ENCODE assay signal across 13 cellular contexts in genomic region chr9:128909859-128910258, GRCh38. TPM values are rescaled to one million over a fixed set of nuclear protein-coding genes. Genes with fewer than 3 reads are reported as not detected.
A peak's percentile ranks its signal among the peaks of the same experiment; 100 is the strongest.
DNase-seq lines count a peak whose midpoint lies in the region; ATAC-seq and TF ChIP-seq lines count a peak whose summit lies in the region.
"Had no signal": no experiment of that assay in that cellular context is flagged by ENCODE, and none has a peak within 500 bp of the region (broad histone marks: within the 10 kb centered on the region; RNA-seq: fewer than 3 reads in every experiment).

No MANE protein-coding gene starts in this region.

- dilution Hi-C loops in mammary epithelial cell (cut with HindIII; ENCODE audit: low sequenced_read_pairs): no loop called here

- H3K4me3 Mint-ChIP-seq in MCF 10A (ENCODE audit: unreplicated experiment): no peak overlapping the region
- peak overlapping the region; percentile 12 for H3K4me3 Mint-ChIP-seq in activated T-helper 17 cell treated with anti-CD3 and anti-CD28 coated beads, Interleukin-2, amount 50 U/mL, for 72 hours

- POLR2A ChIA-PET in MCF 10A (lab: Yijun Ruan, JAX): interaction anchor here (1.5 kb wide), 1 partner anchor 28 kb away, joined by 6 read pairs; the partner anchor contains the start of genes KYAT1 and LRRC8A

- H3K9ac ChIP-seq in mammary epithelial cell (ENCODE audit: insufficient read depth, low read length) (no peak overlapping the region), colonic mucosa (ENCODE audit: low read depth in 2 of 2, low read length in 2 of 2) (no peak overlapping the region)

- no peak overlapping the region for H3K4me2 ChIP-seq in mammary epithelial cell (ENCODE audit: insufficient read depth, low read depth, low read length)

- H3K79me2 ChIP-seq in mammary epithelial cell (ENCODE audit: insufficient read depth, low read length): peaks cover 89% of the 10 kb centered on the region

- H3K9me3 ChIP-seq in mammary epithelial cell (replicated peaks; ENCODE audit: insufficient read depth, low read length): no peaks in the 10 kb centered on the region
- H3K9me3 ChIP-seq in thoracic aorta: no peaks in the 10 kb centered on the region
- H3K9me3 ChIP-seq in colonic mucosa: no peaks in the 10 kb centered on the region

- H3K4me1 ChIP-seq in mammary epithelial cell (ENCODE audit: insufficient read depth, low read length) (peaks cover 48% of the 10 kb centered on the region), thoracic aorta (ENCODE audit: control insufficient read depth in 1 of 2, low read depth in 2 of 2) (peaks cover 54 to 67% of the 10 kb centered on the region in 2 donors), colonic mucosa (no peaks in the 10 kb centered on the region)

- H3K36me3 ChIP-seq in mammary epithelial cell (ENCODE audit: insufficient read depth, low read length): peaks cover 36% of the 10 kb centered on the region
- H3K36me3 ChIP-seq in thoracic aorta: peaks cover 51% of the 10 kb centered on the region
- H3K36me3 ChIP-seq in colonic mucosa: peaks cover 19% of the 10 kb centered on the region

- H3K27me3 ChIP-seq in mammary epithelial cell (ENCODE audit: insufficient read depth, low read length): no peaks in the 10 kb centered on the region
- H3K27me3 ChIP-seq in layer of hippocampus (ENCODE audit: control insufficient read depth, insufficient read depth, low read length): no peaks in the 10 kb centered on the region
- H3K27me3 ChIP-seq in thoracic aorta (replicated peaks; ENCODE audit: insufficient read depth): no peaks in the 10 kb centered on the region
- H3K27me3 ChIP-seq in colonic mucosa: no peaks in the 10 kb centered on the region

- DNase-seq in MCF 10A (ENCODE audit: unreplicated experiment) (no peak), mammary epithelial cell (no peak), thoracic aorta (ENCODE audit: low spot score) (no peak), colonic mucosa (no peak)
- DNase-seq in stimulated activated naive CD4-positive, alpha-beta T cell (lab: John Stamatoyannopoulos, UW): no peak
- DNase-seq: activated naive CD4-positive, alpha-beta T cell treated with Interleukin-2 at 50 U/mL for 16 hours; NCI-H146; NCI-H446; posterior cingulate gyrus; stimulated activated CD4-positive, alpha-beta T cell treated with anti-CD3 and anti-CD28 coated beads, Interleukin-15, amount 100 ng/mL, for 24 hours had no signal

- peaks cover 25% of the 10 kb centered on the region for H3K4me1 Mint-ChIP-seq in MCF 10A (ENCODE audit: insufficient read depth, unreplicated experiment)
- H3K4me1 Mint-ChIP-seq in activated T-helper 17 cell treated with anti-CD3 and anti-CD28 coated beads, Interleukin-2, amount 50 U/mL, for 72 hours: peaks cover 18% of the 10 kb centered on the region

- 75% methylated on average over 2 of the region's 4 CpGs for WGBS in mammary epithelial cell (ENCODE audit: low coverage, missing lambda C conversion rate)

- no peak for TF ChIP-seq CTCF in MCF 10A (IDR thresholded peaks at IDR 0.05; ENCODE audit: unreplicated experiment)
- no peak for TF ChIP-seq CTCF in mammary epithelial cell (conservative IDR thresholded peaks at IDR 0.05 in 1 of 2, IDR thresholded peaks at IDR 0.05 in 1 of 2; ENCODE audit: extremely low read depth in 1 of 2, insufficient read depth in 1 of 2, low read depth in 1 of 2, low read length in 2 of 2)
- no peak for TF ChIP-seq CTCF in thoracic aorta (IDR thresholded peaks at IDR 0.05)
- TF ChIP-seq CTCF in colonic mucosa (IDR thresholded peaks at IDR 0.05): no peak

- H3K27me3 Mint-ChIP-seq in MCF 10A (ENCODE audit: insufficient read depth, unreplicated experiment): no peaks in the 10 kb centered on the region
- H3K27me3 Mint-ChIP-seq in activated T-helper 17 cell treated with anti-CD3 and anti-CD28 coated beads, Interleukin-2, amount 50 U/mL, for 72 hours: no peaks in the 10 kb centered on the region

- peaks cover 37% of the 10 kb centered on the region for H3K36me3 Mint-ChIP-seq in MCF 10A (ENCODE audit: insufficient read depth, unreplicated experiment)
- peaks cover 57% of the 10 kb centered on the region for H3K36me3 Mint-ChIP-seq in activated T-helper 17 cell treated with anti-CD3 and anti-CD28 coated beads, Interleukin-2, amount 50 U/mL, for 72 hours (ENCODE audit: low read depth)

- no peak overlapping the region for H3K4me3 ChIP-seq in mammary epithelial cell (replicated peaks in 1 of 3; ENCODE audit: insufficient read depth in 1 of 3, low read depth in 2 of 3, low read length in 3 of 3)
- H3K4me3 ChIP-seq in thoracic aorta: no peak overlapping the region
- H3K4me3 ChIP-seq in colonic mucosa: no peak overlapping the region

- in situ Hi-C loops in mammary epithelial cell (cut with MboI; ENCODE audit: low sequenced_read_pairs in 2 of 2): no loop called here

- no peak overlapping the region for H3K27ac ChIP-seq in mammary epithelial cell (ENCODE audit: insufficient read depth, low read depth, low read length)
- H3K27ac ChIP-seq in layer of hippocampus (ENCODE audit: low read depth, low read length): peak overlapping the region; percentile 42
- peak overlapping the region; percentile 96 for H3K27ac ChIP-seq in thoracic aorta
- H3K27ac ChIP-seq in colonic mucosa: no peak overlapping the region

- no peak for ATAC-seq in activated T-helper 17 cell treated with anti-CD3 and anti-CD28 coated beads, Interleukin-2, amount 50 U/mL, for 72 hours (replicated peaks)
- ATAC-seq in thoracic aorta (ENCODE audit: insufficient number of reproducible peaks, low FRiP score, low read depth) (no peak), HG03135 (IDR thresholded peaks at IDR 0.05; ENCODE audit: unreplicated experiment) (no peak)

- BruUV-seq in MCF 10A (replicated peaks; lab: Mats Ljungman, UMichigan) (no TSS peak), mammary epithelial cell (replicated peaks; lab: Mats Ljungman, UMichigan) (no TSS peak)

- H3K9me3 Mint-ChIP-seq in MCF 10A (ENCODE audit: unreplicated experiment): no peaks in the 10 kb centered on the region
- H3K9me3 Mint-ChIP-seq in activated T-helper 17 cell treated with anti-CD3 and anti-CD28 coated beads, Interleukin-2, amount 50 U/mL, for 72 hours: no peaks in the 10 kb centered on the region

- H2AFZ ChIP-seq in mammary epithelial cell (ENCODE audit: low read depth, low read length): no peak overlapping the region

- H3K27ac Mint-ChIP-seq in MCF 10A (ENCODE audit: low read depth, unreplicated experiment): peak overlapping the region; percentile 19
- peak overlapping the region; percentile 22 for H3K27ac Mint-ChIP-seq in activated T-helper 17 cell treated with anti-CD3 and anti-CD28 coated beads, Interleukin-2, amount 50 U/mL, for 72 hours

- intact Hi-C loops in MCF 10A (cut with micrococcal nuclease) (no loop called here), mammary epithelial cell (cut with micrococcal nuclease) (loop anchor here (10.0 kb wide), 1 partner anchor 185 kb away; the partner anchor contains the start of gene ZDHHC12), colonic mucosa (cut with DNase I) (no loop called here)

- no peaks in the 10 kb centered on the region for H4K20me1 ChIP-seq in mammary epithelial cell (ENCODE audit: insufficient read depth, low read length)

- CTCF ChIA-PET in MCF 10A (lab: Yijun Ruan, JAX): no interaction called here
- CTCF ChIA-PET in mammary epithelial cell (lab: Charles Lee; ENCODE audit: low non-redundant PET): no interaction called here

RNA-seq across cellular contexts. Expression of gene PHYHD1, which starts 10.9 kb away (rescaled TPM):
- 0.70 and 2.0 TPM in 2 replicates for total RNA-seq in MCF 10A (2022)
- 1 to 10 TPM; 2.5 to 4.7 TPM for total RNA-seq in mammary epithelial cell
- polyA plus RNA-seq in mammary epithelial cell: 1.8 TPM
- 21.9 TPM for polyA minus RNA-seq in mammary epithelial cell
- under 1 TPM in 1 of 2 donors, not detected in 1; 0.77 TPM for total RNA-seq in activated T-helper 17 cell treated with anti-CD3 and anti-CD28 coated beads, Interleukin-2, amount 50 U/mL, for 72 hours
- total RNA-seq in thoracic aorta: 10 to 100 TPM; 21.1 to 36.3 TPM
- 1 to 10 TPM; 1.8 to 6.6 TPM for total RNA-seq in colonic mucosa

RNA-seq across cellular contexts. Expression of gene LRRC8A, which starts 27.9 kb away (rescaled TPM):
- total RNA-seq in MCF 10A (2022): 30.9 and 31.6 TPM in 2 replicates
- 100 to 1,000 TPM; 155 to 206 TPM for total RNA-seq in mammary epithelial cell
- polyA plus RNA-seq in mammary epithelial cell: 128 TPM
- polyA minus RNA-seq in mammary epithelial cell: 227 TPM
- 10 to 100 TPM; 19.3 to 24.5 TPM for total RNA-seq in activated T-helper 17 cell treated with anti-CD3 and anti-CD28 coated beads, Interleukin-2, amount 50 U/mL, for 72 hours
- total RNA-seq in thoracic aorta: 100 to 1,000 TPM; 125 to 161 TPM
- 10 to 100 TPM; 26.5 to 31.5 TPM for total RNA-seq in colonic mucosa

RNA-seq across cellular contexts. Expression of gene KYAT1, which starts 28.1 kb away (rescaled TPM):
- 3.8 and 5.7 TPM in 2 replicates for total RNA-seq in MCF 10A (2022)
- total RNA-seq in mammary epithelial cell: 10 to 100 TPM; 10.2 to 11.5 TPM
- 13.5 TPM for polyA plus RNA-seq in mammary epithelial cell
- 13.4 TPM for polyA minus RNA-seq in mammary epithelial cell
- 10 to 100 TPM; 20.1 to 29.6 TPM for total RNA-seq in activated T-helper 17 cell treated with anti-CD3 and anti-CD28 coated beads, Interleukin-2, amount 50 U/mL, for 72 hours
- total RNA-seq in thoracic aorta: 10 to 100 TPM in 1 of 2 donors, 1 to 10 TPM in 1; 5.4 to 14.2 TPM
- total RNA-seq in colonic mucosa: 1 to 10 TPM; 2.0 to 5.1 TPM

RNA-seq across cellular contexts. Expression of gene DOLK, which starts 37.5 kb away (rescaled TPM):
- 12.0 and 16.9 TPM in 2 replicates for total RNA-seq in MCF 10A (2022)
- 10 to 100 TPM; 22.0 TPM for total RNA-seq in mammary epithelial cell
- polyA plus RNA-seq in mammary epithelial cell: 41.3 TPM
- 33.3 TPM for polyA minus RNA-seq in mammary epithelial cell
- total RNA-seq in activated T-helper 17 cell treated with anti-CD3 and anti-CD28 coated beads, Interleukin-2, amount 50 U/mL, for 72 hours: 1 to 10 TPM; 5.3 to 8.5 TPM
- 10 to 100 TPM; 10.6 to 17.6 TPM for total RNA-seq in thoracic aorta
- 10 to 100 TPM in 1 of 2 donors, 1 to 10 TPM in 1; 7.9 to 15.8 TPM for total RNA-seq in colonic mucosa

RNA-seq across cellular contexts. Expression of gene NUP188, which starts 37.6 kb away (rescaled TPM):
- total RNA-seq in MCF 10A (2022) (47.3 and 54.9 TPM in 2 replicates), mammary epithelial cell (10 to 100 TPM; 51.0 to 62.2 TPM), thoracic aorta (100 to 1,000 TPM in 1 of 2 donors, 10 to 100 TPM in 1; 75.7 to 106 TPM), colonic mucosa (10 to 100 TPM; 26.8 to 43.9 TPM)
- polyA plus RNA-seq in mammary epithelial cell: 67.7 TPM
- 257 TPM for polyA minus RNA-seq in mammary epithelial cell
- total RNA-seq in activated T-helper 17 cell treated with anti-CD3 and anti-CD28 coated beads, Interleukin-2, amount 50 U/mL, for 72 hours: 100 to 1,000 TPM; 110 to 115 TPM

Comparison
In these comparisons a context has a peak if more than half of its experiments do, and no peak if none do; other contexts are left out.
1. H3K27ac ChIP-seq: peak in layer of hippocampus (single experiment) and thoracic aorta (2 of 2); none in mammary epithelial cell (single experiment) and colonic mucosa (single experiment).